10 cellular contexts compared by ENCODE assay signal in the genomic region with DNA sequence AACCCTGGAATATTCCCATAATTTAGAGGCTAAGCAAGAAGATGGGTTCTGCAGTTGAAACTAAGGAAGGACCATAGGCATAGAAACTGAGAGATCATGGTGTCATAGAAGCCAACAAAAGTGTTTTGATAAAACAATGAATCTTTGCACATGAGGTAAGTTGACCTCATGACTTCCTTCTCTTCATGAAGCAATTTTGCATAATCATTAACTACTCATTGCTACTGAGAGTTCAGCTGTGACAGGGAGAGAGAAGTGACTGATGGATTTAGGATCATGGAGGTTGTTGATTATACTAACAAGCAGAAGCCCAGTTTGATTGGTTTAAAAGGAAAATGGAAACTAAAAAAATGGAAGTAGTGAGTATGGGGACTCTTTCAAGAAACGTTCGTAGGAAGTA. TPM values are rescaled to one million over a fixed set of nuclear protein-coding genes. Genes with fewer than 3 reads are reported as not detected.
DNase-seq lines count a peak whose midpoint lies in the region; ATAC-seq lines count a peak whose summit lies in the region.
"Had no signal": no experiment of that assay in that cellular context is flagged by ENCODE, and none has a peak within 500 bp of the region (broad histone marks: within the 10 kb centered on the region; RNA-seq: fewer than 3 reads in every experiment).

No MANE protein-coding gene starts in this region.

- H3K4me1 Mint-ChIP-seq in memory B cell = peaks cover 33% of the 10 kb centered on the region

- H3K27me3 Mint-ChIP-seq in memory B cell = no peaks in the 10 kb centered on the region

- peak overlapping the region; percentile 12 for H3K27ac Mint-ChIP-seq in memory B cell

- H3K4me3 Mint-ChIP-seq in memory B cell = no peak overlapping the region

- ATAC-seq in GM18858 (IDR thresholded peaks at IDR 0.05; ENCODE audit: unreplicated experiment) (peak; percentile 52), HG02623 (IDR thresholded peaks at IDR 0.05; ENCODE audit: unreplicated experiment) (peak; percentile 52), memory B cell (ENCODE audit: low read depth) (peak; percentile 61)
- no peak for ATAC-seq in activated CD4-positive, CD25-positive, alpha-beta regulatory T cell treated with anti-CD3 and anti-CD28 coated beads, Interleukin-2, amount 50 U/mL, for 24 hours
- ATAC-seq: esophagus mucosa had no signal

- peaks cover 5% of the 10 kb centered on the region for H3K36me3 Mint-ChIP-seq in memory B cell

- H3K9me3 Mint-ChIP-seq in memory B cell = peaks cover 3% of the 10 kb centered on the region

- DNase-seq in NOMO-1 (lab: John Stamatoyannopoulos, UW; ENCODE audit: unreplicated experiment in 2 of 2) (peak; percentile 29 to 86), memory B cell (ENCODE audit: low spot score in 2 of 2) (no peak), dedifferentiated amniotic fluid mesenchymal stem cell (ENCODE audit: extremely low spot score) (no peak), NCI-H1048 (lab: John Stamatoyannopoulos, UW) (no peak), SK-N-DZ (ENCODE audit: low spot score) (no peak)
- DNase-seq: stimulated activated naive CD4-positive, alpha-beta T cell had no signal

RNA-seq across cellular contexts. Expression of a gene that starts 51.2 kb away (rescaled TPM):
- polyA plus RNA-seq in SK-N-DZ (2014; cell fraction: cytosol; rRNA removed) = 0.95 and 1.2 TPM in 2 replicates
- polyA plus RNA-seq in SK-N-DZ (2014; cell fraction: nucleus; rRNA removed) = 2.7 and 2.9 TPM in 2 replicates

Comparison
In these comparisons a context has a peak if more than half of its experiments do, and no peak if none do; other contexts are left out.
1. ATAC-seq: peak in GM18858 (single experiment), HG02623 (single experiment) and memory B cell (single experiment); none in activated CD4-positive, CD25-positive, alpha-beta regulatory T cell treated with anti-CD3 and anti-CD28 coated beads, Interleukin-2, amount 50 U/mL, for 24 hours (0 of 2).
2. DNase-seq: peak in NOMO-1 (2 of 2); none in memory B cell (0 of 2), dedifferentiated amniotic fluid mesenchymal stem cell (single experiment), NCI-H1048 (single experiment) and SK-N-DZ (single experiment).